In genomic region chr5:100505984-100506670, GRCh38 we compare ENCODE assay signal across 9 cellular contexts. TPM values are rescaled to one million over a fixed set of nuclear protein-coding genes. Genes with fewer than 3 reads are reported as not detected.
DNase-seq lines count a peak whose midpoint lies in the region; ATAC-seq and TF ChIP-seq lines count a peak whose summit lies in the region.
"Had no signal": no experiment of that assay in that cellular context is flagged by ENCODE, and none has a peak within 500 bp of the region (broad histone marks: within the 10 kb centered on the region; RNA-seq: fewer than 3 reads in every experiment).

No MANE protein-coding gene starts in this region.

- WGBS in H9 (ENCODE audit: extremely low coverage, insufficient read length, low lambda C conversion rate) = no CpG with 5 or more reads among the region's 1 CpG

- no peaks in the 10 kb centered on the region for H4K20me1 ChIP-seq in H9 (ENCODE audit: control insufficient read depth, insufficient read depth, insufficient read length)

- H3K27me3 ChIP-seq in RWPE2 (ENCODE audit: insufficient read depth, poor library complexity, severe bottlenecking) (no peaks in the 10 kb centered on the region), H9 (ENCODE audit: insufficient read depth, low read length) (no peaks in the 10 kb centered on the region)
- no peaks in the 10 kb centered on the region for H3K27me3 ChIP-seq in naive thymus-derived CD4-positive, alpha-beta T cell (ENCODE audit: control insufficient read depth in 2 of 2, insufficient read depth in 2 of 2, low read length in 2 of 2)

- H3K23ac ChIP-seq in H9 (ENCODE audit: insufficient read length, low read depth, low read length) = no peak overlapping the region

- H3K36me3 Mint-ChIP-seq in HFFc6 (ENCODE audit: low read depth) (no peaks in the 10 kb centered on the region), H9 (ENCODE audit: insufficient read depth in 1 of 3, low read depth in 3 of 3) (no peaks in the 10 kb centered on the region)
- peaks cover 0 to 5% (median 0%) of the 10 kb centered on the region in 5 donors for H3K36me3 Mint-ChIP-seq in naive thymus-derived CD4-positive, alpha-beta T cell

- H3K4me1 Mint-ChIP-seq in HFFc6 (ENCODE audit: low read depth) = no peaks in the 10 kb centered on the region
- H3K4me1 Mint-ChIP-seq in naive thymus-derived CD4-positive, alpha-beta T cell = no peaks in the 10 kb centered on the region
- H3K4me1 Mint-ChIP-seq in H9 = no peaks in the 10 kb centered on the region

- no peak overlapping the region for H2AFZ ChIP-seq in H9 (ENCODE audit: low read length)

- H3K79me2 ChIP-seq in H9 (ENCODE audit: insufficient read depth, low read length) = no peaks in the 10 kb centered on the region

- no peak overlapping the region for H2BK12ac ChIP-seq in H9 (ENCODE audit: insufficient read length, low read depth, low read length)

- TF ChIP-seq CTCF in HFFc6 (IDR thresholded peaks at IDR 0.05) (no peak), RWPE2 (IDR thresholded peaks at IDR 0.05; ENCODE audit: poor library complexity, severe bottlenecking) (peak; percentile 41), H9 (conservative IDR thresholded peaks at IDR 0.05) (no peak)

- H4K5ac ChIP-seq in H9 (ENCODE audit: insufficient read length, low read depth, low read length) = no peak overlapping the region

- no peak overlapping the region for H3K18ac ChIP-seq in H9 (ENCODE audit: insufficient read length, low read depth, low read length)

- H3K79me1 ChIP-seq in H9 (ENCODE audit: insufficient read depth, low read depth, low read length, poor library complexity, severe bottlenecking) = no peaks in the 10 kb centered on the region

- H3K4me2 ChIP-seq in H9 (ENCODE audit: insufficient read depth, insufficient read length, low read length) = no peak overlapping the region

- no peak overlapping the region for H2BK5ac ChIP-seq in H9 (ENCODE audit: insufficient read length, low read length)

- no peaks in the 10 kb centered on the region for H3K9me3 ChIP-seq in RWPE2 (ENCODE audit: severe bottlenecking)
- no peaks in the 10 kb centered on the region for H3K9me3 ChIP-seq in naive thymus-derived CD4-positive, alpha-beta T cell (ENCODE audit: control insufficient read depth in 2 of 3, low read length in 3 of 3)
- H3K9me3 ChIP-seq in H9 (ENCODE audit: control insufficient read depth, low read depth, low read length) = no peaks in the 10 kb centered on the region

- no peaks in the 10 kb centered on the region for H3K23me2 ChIP-seq in H9 (ENCODE audit: insufficient read length, low read depth, low read length, poor library complexity, severe bottlenecking)

- H3K9ac ChIP-seq in H9 (ENCODE audit: extremely low read depth, insufficient read length, low read length) = no peak overlapping the region

- no peak overlapping the region for H3K4ac ChIP-seq in H9 (ENCODE audit: low read depth, low read length)

- H3K14ac ChIP-seq in H9 (ENCODE audit: insufficient read depth, low read length) = no peak overlapping the region

- H2BK120ac ChIP-seq in H9 (ENCODE audit: low read depth, low read length, poor library complexity, severe bottlenecking) = no peak overlapping the region

- H3K4me3 Mint-ChIP-seq in HFFc6 = no peak overlapping the region
- no peak overlapping the region for H3K4me3 Mint-ChIP-seq in naive thymus-derived CD4-positive, alpha-beta T cell
- H3K4me3 Mint-ChIP-seq in H9 = no peak overlapping the region

- peak; percentile 100 for ATAC-seq in RWPE2 (ENCODE audit: low read depth)
- ATAC-seq in GM21526 (IDR thresholded peaks at IDR 0.05; ENCODE audit: low FRiP score, unreplicated experiment) = no peak
- no peak for ATAC-seq in naive thymus-derived CD4-positive, alpha-beta T cell

- H3K27ac ChIP-seq in RWPE2 (ENCODE audit: poor library complexity, severe bottlenecking) (peak overlapping the region; percentile 40), H9 (ENCODE audit: insufficient read length, low read depth, low read length) (no peak overlapping the region)
- H3K27ac ChIP-seq in naive thymus-derived CD4-positive, alpha-beta T cell (ENCODE audit: low read depth, low read length) = no peak overlapping the region

- H3K36me3 ChIP-seq in RWPE2 (ENCODE audit: low read depth) = no peaks in the 10 kb centered on the region
- H3K36me3 ChIP-seq in naive thymus-derived CD4-positive, alpha-beta T cell (ENCODE audit: control insufficient read depth in 2 of 3, insufficient read depth in 3 of 3, low read length in 3 of 3) = no peaks in the 10 kb centered on the region

- H3K4me3 ChIP-seq in RWPE2 (ENCODE audit: severe bottlenecking) = no peak overlapping the region
- no peak overlapping the region for H3K4me3 ChIP-seq in naive thymus-derived CD4-positive, alpha-beta T cell (ENCODE audit: low read length)

- H3K4me1 ChIP-seq in RWPE2 (ENCODE audit: insufficient read depth, poor library complexity, severe bottlenecking) = peaks cover 13% of the 10 kb centered on the region
- H3K4me1 ChIP-seq in naive thymus-derived CD4-positive, alpha-beta T cell (ENCODE audit: control insufficient read depth in 2 of 2, insufficient read depth in 2 of 2, low read length in 2 of 2) = no peaks in the 10 kb centered on the region
- H3K4me1 ChIP-seq in H9 (ENCODE audit: insufficient read depth, low read length) = no peaks in the 10 kb centered on the region

- H3K27me3 Mint-ChIP-seq in HFFc6 (ENCODE audit: insufficient read depth) = no peaks in the 10 kb centered on the region
- H3K27me3 Mint-ChIP-seq in naive thymus-derived CD4-positive, alpha-beta T cell = peaks cover 0 to 5% (median 0%) of the 10 kb centered on the region in 5 donors
- no peaks in the 10 kb centered on the region for H3K27me3 Mint-ChIP-seq in H9 (ENCODE audit: low read depth)

- DNase-seq in HFFc6 (peak; percentile 41), RWPE2 (ENCODE audit: low spot score) (no peak), fibroblast of the conjunctiva (ENCODE audit: low read depth) (peak; percentile 82), superior temporal gyrus (ENCODE audit: extremely low spot score) (peak; percentile 69), H9 (no peak)
- DNase-seq in naive thymus-derived CD4-positive, alpha-beta T cell = no peak
- DNase-seq: NCI-H1417, nucleus accumbens had no signal

- H2BK20ac ChIP-seq in H9 (ENCODE audit: low read depth, low read length, poor library complexity, severe bottlenecking) = no peak overlapping the region

- CTCF ChIA-PET in naive thymus-derived CD4-positive, alpha-beta T cell (lab: Charles Lee) = no interaction called here

- POLR2A ChIA-PET in naive thymus-derived CD4-positive, alpha-beta T cell (lab: Charles Lee) = no interaction called here

- intact Hi-C loops in naive thymus-derived CD4-positive, alpha-beta T cell (cut with micrococcal nuclease) = no loop called here

- no peak overlapping the region for H4K91ac ChIP-seq in H9 (ENCODE audit: insufficient read length, low read depth, low read length)

- H3K27ac Mint-ChIP-seq in HFFc6 (no peak overlapping the region), H9 (no peak overlapping the region; a peak in 1 of 7 replicates)
- H3K27ac Mint-ChIP-seq in naive thymus-derived CD4-positive, alpha-beta T cell = no peak overlapping the region

- H3K9me3 Mint-ChIP-seq in HFFc6 (no peaks in the 10 kb centered on the region), H9 (peaks cover 0 to 2% of the 10 kb centered on the region in 2 experiments; a peak in 2 of 5 replicates)
- H3K9me3 Mint-ChIP-seq in naive thymus-derived CD4-positive, alpha-beta T cell = no peaks in the 10 kb centered on the region

- H2BK15ac ChIP-seq in H9 (ENCODE audit: low read depth, low read length) = no peak overlapping the region

- H3T11ph ChIP-seq in H9 (ENCODE audit: low read length) = no peak overlapping the region

- no peak overlapping the region for H2AK5ac ChIP-seq in H9 (ENCODE audit: insufficient read length, low read length)

- no peak overlapping the region for H4K8ac ChIP-seq in H9 (replicated peaks; ENCODE audit: insufficient read length, low read depth, low read length)

- H3K56ac ChIP-seq in H9 (ENCODE audit: insufficient read length, low read depth, low read length) = no peak overlapping the region

RNA-seq across cellular contexts. Expression of gene FAM174A, which starts 29.0 kb away (rescaled TPM):
- 10 to 100 TPM; 12.1 to 17.4 (median 13.3) TPM for total RNA-seq in HFFc6 (2021; fragmentation: NEBNext Ultra II Directional; extraction: Animal tissue kit (Norgen Biotek cat#: 25700))
- 10 to 100 TPM in 1 of 5 experiments, 1 to 10 TPM in 4; 4.6 to 10.7 (median 6.0) TPM for total RNA-seq in naive thymus-derived CD4-positive, alpha-beta T cell
- 1 to 10 TPM; 3.2 to 5.6 TPM for polyA plus RNA-seq in naive thymus-derived CD4-positive, alpha-beta T cell
- total RNA-seq in H9 (2021) = 4.3 TPM in 2 replicates

Comparison
In these comparisons a context has a peak if more than half of its experiments do, and no peak if none do; other contexts are left out.
1. DNase-seq: peak in HFFc6 (single experiment), fibroblast of the conjunctiva (single experiment) and superior temporal gyrus (single experiment); none in RWPE2 (single experiment), naive thymus-derived CD4-positive, alpha-beta T cell (0 of 9) and H9 (single experiment).